Comparison of ENCODE assay signal across 1 cellular context in genomic region chr1:93615201-93616150, GRCh38.
TF ChIP-seq lines count a peak whose summit lies in the region.

No MANE protein-coding gene starts in this region.

TF ChIP-seq in HepG2, 621 proteins besides CTCF, POLR2A, EP300 and RAD21 (continued from another document and continues in another):
- TF ChIP-seq ZBTB40 (IDR thresholded peaks at IDR 0.05): no peak
- no peak for TF ChIP-seq ZBTB40 (CRISPR knock-in tag; IDR thresholded peaks at IDR 0.05)
- no peak for TF ChIP-seq NFATC3 (CRISPR knock-in tag; IDR thresholded peaks at IDR 0.05)
- TF ChIP-seq ZNF296 (CRISPR knock-in tag; conservative IDR thresholded peaks at IDR 0.05): peak; percentile 95
- no peak for TF ChIP-seq SIN3B (IDR thresholded peaks at IDR 0.05; ENCODE audit: low read length)
- peak; percentile 15; the same call in 1 of the 2 replicates for TF ChIP-seq SIX1 (CRISPR knock-in tag; IDR thresholded peaks at IDR 0.05; ENCODE audit: borderline replicate concordance)
- no peak for TF ChIP-seq SSRP1 (CRISPR knock-in tag; IDR thresholded peaks at IDR 0.05)
- TF ChIP-seq TFDP2 (CRISPR knock-in tag; IDR thresholded peaks at IDR 0.05): peak; percentile 73; the same call in 1 of the 2 replicates
- peak; percentile 27; the same call in 1 of the 2 replicates for TF ChIP-seq POLR2AphosphoS5 (IDR thresholded peaks at IDR 0.05; ENCODE audit: low read depth, low read length)
- TF ChIP-seq SMAD1 (CRISPR knock-in tag; IDR thresholded peaks at IDR 0.05; ENCODE audit: borderline replicate concordance, low read depth): no peak
- no peak for TF ChIP-seq ZNF512 (CRISPR knock-in tag; IDR thresholded peaks at IDR 0.05)
- TF ChIP-seq ZNF230 (CRISPR knock-in tag; IDR thresholded peaks at IDR 0.05): no peak
- no peak for TF ChIP-seq ZNF709 (CRISPR knock-in tag; IDR thresholded peaks at IDR 0.05)
- peak in 1 of 2 experiments; percentile 37; a peak in 1 of 4 replicates for TF ChIP-seq ATF4 (CRISPR knock-in tag; IDR thresholded peaks at IDR 0.05)
- no peak for TF ChIP-seq ZNF597 (CRISPR knock-in tag; IDR thresholded peaks at IDR 0.05)
- TF ChIP-seq RBAK (CRISPR knock-in tag; IDR thresholded peaks at IDR 0.05): no peak
- no peak for TF ChIP-seq ATF2 (CRISPR knock-in tag; IDR thresholded peaks at IDR 0.05)
- no peak for TF ChIP-seq ZNF331 (CRISPR knock-in tag; IDR thresholded peaks at IDR 0.05)
- TF ChIP-seq MED13 (CRISPR knock-in tag; IDR thresholded peaks at IDR 0.05): no peak
- no peak for TF ChIP-seq PBX3 (CRISPR knock-in tag; IDR thresholded peaks at IDR 0.05; ENCODE audit: borderline replicate concordance)
- TF ChIP-seq MXD3 (CRISPR knock-in tag; IDR thresholded peaks at IDR 0.05): peak; percentile 70; the same call in 1 of the 2 replicates
- TF ChIP-seq ZFP91 (CRISPR knock-in tag; IDR thresholded peaks at IDR 0.05; ENCODE audit: borderline replicate concordance): peak; percentile 56; the same call in 1 of the 2 replicates
- no peak for TF ChIP-seq POGK (CRISPR knock-in tag; conservative IDR thresholded peaks at IDR 0.05)
- TF ChIP-seq ETV5 (CRISPR knock-in tag; IDR thresholded peaks at IDR 0.05; ENCODE audit: borderline replicate concordance): peak; percentile 78
- peak; percentile 68; the same call in 1 of the 2 replicates for TF ChIP-seq ZNF644 (CRISPR knock-in tag; IDR thresholded peaks at IDR 0.05; ENCODE audit: low read depth)
- TF ChIP-seq ZNF17 (CRISPR knock-in tag; IDR thresholded peaks at IDR 0.05): no peak
- no peak for TF ChIP-seq NKX3-1 (CRISPR knock-in tag; IDR thresholded peaks at IDR 0.05)
- TF ChIP-seq SMARCC2 (IDR thresholded peaks at IDR 0.05): no peak
- TF ChIP-seq PAWR (CRISPR knock-in tag; IDR thresholded peaks at IDR 0.05; ENCODE audit: borderline replicate concordance): no peak
- TF ChIP-seq ZSCAN21 (CRISPR knock-in tag; IDR thresholded peaks at IDR 0.05; ENCODE audit: borderline replicate concordance): peak; percentile 55; the same call in 1 of the 2 replicates
- TF ChIP-seq ZMAT3 (CRISPR knock-in tag; conservative IDR thresholded peaks at IDR 0.05): peak; percentile 82; the same call in 1 of the 2 replicates
- TF ChIP-seq KLF9 (CRISPR knock-in tag; IDR thresholded peaks at IDR 0.05; ENCODE audit: low read depth): no peak
- TF ChIP-seq FOXK2 (IDR thresholded peaks at IDR 0.05): no peak
- TF ChIP-seq FOSL1 (CRISPR knock-in tag; IDR thresholded peaks at IDR 0.05; ENCODE audit: borderline replicate concordance): peak; percentile 84; the same call in 1 of the 2 replicates
- TF ChIP-seq MYPOP (CRISPR knock-in tag; IDR thresholded peaks at IDR 0.05): 0 out of 2 replicates have a peak, but pooled peaks have one; percentile 40
- peak; percentile 30; the same call in 1 of the 2 replicates for TF ChIP-seq NR2F2 (IDR thresholded peaks at IDR 0.05; ENCODE audit: borderline replicate concordance, low read depth)
